Comparison of ENCODE assay signal across 8 cellular contexts in the genomic region with DNA sequence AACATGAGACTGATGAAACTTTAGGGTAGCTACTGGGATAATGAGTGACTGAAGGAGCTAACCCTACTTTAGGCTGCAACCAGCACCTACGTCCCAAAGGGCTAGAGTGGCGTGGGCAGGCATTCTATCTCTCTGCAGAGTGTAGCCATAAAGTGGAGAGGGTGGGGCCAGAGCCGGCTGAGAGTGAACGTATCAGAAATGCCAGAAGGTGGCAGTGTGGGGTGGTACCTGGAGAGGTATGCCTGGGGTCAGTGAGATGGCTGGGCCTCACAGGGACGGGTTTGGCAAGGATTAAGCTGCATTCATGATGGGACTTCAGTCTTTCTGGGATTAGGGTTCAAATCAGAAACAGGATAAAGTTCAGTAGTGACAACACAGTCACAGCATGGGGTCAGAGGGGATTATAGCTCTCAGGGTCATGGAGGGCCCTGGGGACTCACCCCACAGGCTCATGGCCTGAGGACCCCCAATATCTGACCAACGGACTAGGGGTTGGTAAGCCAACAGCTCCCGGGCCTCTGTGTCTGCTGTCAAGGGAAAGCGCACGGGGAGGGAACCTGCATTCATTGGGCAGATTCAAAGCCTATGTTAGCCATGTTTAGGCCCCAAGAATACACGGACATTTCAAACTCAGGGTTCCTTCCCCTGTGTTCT.
DNase-seq lines count a peak whose midpoint lies in the region; ATAC-seq and TF ChIP-seq lines count a peak whose summit lies in the region.

No MANE protein-coding gene starts in this region.

- H3K4me3 Mint-ChIP-seq in memory B cell, result no peak overlapping the region

- peaks cover 9% of the 10 kb centered on the region for H3K27me3 Mint-ChIP-seq in memory B cell

- no peak overlapping the region for H3K27ac Mint-ChIP-seq in memory B cell

- no peaks in the 10 kb centered on the region for H3K9me3 Mint-ChIP-seq in memory B cell

- TF ChIP-seq CTCF in 22Rv1 (IDR thresholded peaks at IDR 0.05), result peak; percentile 81

- H3K36me3 Mint-ChIP-seq in memory B cell, result no peaks in the 10 kb centered on the region

- DNase-seq in NCI-H2196 treated with DMSO at 0.1 percent for 48 hours (lab: John Stamatoyannopoulos, UW; ENCODE audit: unreplicated experiment), result peak; percentile 29
- peak; percentile 47 for DNase-seq in activated CD4-positive, alpha-beta T cell treated with anti-CD3 and anti-CD28 coated beads for 1 hour
- DNase-seq in cerebellum (ENCODE audit: low spot score), result peak; percentile 2
- DNase-seq in memory B cell (ENCODE audit: low spot score in 2 of 2), result peak; percentile 15 to 22
- peak; percentile 43 to 74 for DNase-seq in stimulated activated CD8-positive, alpha-beta memory T cell treated with anti-CD3 and anti-CD28 coated beads, Interleukin-7, amount 100 ng/mL, for 48 hours (ENCODE audit: extremely low read depth in 1 of 2, low read depth in 1 of 2)

- H3K27ac ChIP-seq in 22Rv1, result no peak overlapping the region

- peaks cover 4% of the 10 kb centered on the region for H3K4me1 Mint-ChIP-seq in memory B cell

- ATAC-seq in GM18502 (IDR thresholded peaks at IDR 0.05; ENCODE audit: poor library complexity, unreplicated experiment), result peak; percentile 73
- peak; percentile 55 for ATAC-seq in HG03039 (IDR thresholded peaks at IDR 0.05; ENCODE audit: unreplicated experiment)
- ATAC-seq in memory B cell (ENCODE audit: low read depth), result peak; percentile 65

Comparison
In these comparisons a context has a peak if more than half of its experiments do, and no peak if none do; other contexts are left out.
1. DNase-seq: peak in every context shown above with its lines; median percentile 58 in stimulated activated CD8-positive, alpha-beta memory T cell treated with anti-CD3 and anti-CD28 coated beads, Interleukin-7, amount 100 ng/mL, for 48 hours; 47 in activated CD4-positive, alpha-beta T cell treated with anti-CD3 and anti-CD28 coated beads for 1 hour; 29 in NCI-H2196 treated with DMSO at 0.1 percent for 48 hours; 18 in memory B cell; 2 in cerebellum.